ENCODE assay signal across 9 cellular contexts in the genomic region with DNA sequence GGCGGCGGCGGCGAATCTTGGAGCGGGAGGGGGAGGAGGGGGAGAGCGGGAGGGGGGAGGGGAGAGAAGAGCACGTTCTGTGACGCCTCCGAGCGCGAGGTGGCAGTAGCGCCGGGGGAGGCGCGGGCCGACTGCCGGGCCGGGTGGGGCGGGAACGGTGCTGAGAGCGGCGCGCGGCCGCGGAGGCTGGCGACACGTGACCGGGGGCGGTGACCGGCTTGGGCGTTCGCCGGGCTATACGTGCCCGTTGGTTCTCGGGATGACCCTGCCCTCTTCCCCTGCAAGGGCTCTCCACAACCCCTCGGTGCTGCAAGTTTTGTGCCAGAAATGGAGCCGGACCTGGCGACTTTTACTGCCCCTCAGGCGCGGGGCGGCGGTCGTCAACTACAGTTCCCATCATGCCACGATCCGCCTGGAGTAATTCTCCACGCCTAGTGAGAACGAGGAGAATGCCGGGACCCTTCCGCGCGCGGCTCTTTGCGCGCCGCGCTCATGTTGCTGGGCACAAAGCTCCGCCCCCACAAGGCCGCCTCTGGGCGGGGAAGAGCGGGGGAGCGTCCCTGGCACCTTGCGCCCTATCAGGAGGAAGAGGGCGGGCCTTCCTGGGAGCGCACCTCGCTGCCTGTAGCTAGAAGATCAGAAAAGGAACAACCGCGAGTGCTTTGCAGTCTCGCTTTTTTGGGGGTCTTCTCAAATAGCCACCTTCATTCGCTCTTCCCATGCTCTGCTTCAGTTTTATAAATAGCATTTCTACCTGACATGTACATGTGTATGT. TPM values are rescaled to one million over a fixed set of nuclear protein-coding genes. Genes with fewer than 3 reads are reported as not detected.
DNase-seq lines count a peak whose midpoint lies in the region; ATAC-seq, FAIRE-seq and TF ChIP-seq lines count a peak whose summit lies in the region.
"Had no signal": no experiment of that assay in that cellular context is flagged by ENCODE, and none has a peak within 500 bp of the region (broad histone marks: within the 10 kb centered on the region; RNA-seq: fewer than 3 reads in every experiment).

A gene with protein sequence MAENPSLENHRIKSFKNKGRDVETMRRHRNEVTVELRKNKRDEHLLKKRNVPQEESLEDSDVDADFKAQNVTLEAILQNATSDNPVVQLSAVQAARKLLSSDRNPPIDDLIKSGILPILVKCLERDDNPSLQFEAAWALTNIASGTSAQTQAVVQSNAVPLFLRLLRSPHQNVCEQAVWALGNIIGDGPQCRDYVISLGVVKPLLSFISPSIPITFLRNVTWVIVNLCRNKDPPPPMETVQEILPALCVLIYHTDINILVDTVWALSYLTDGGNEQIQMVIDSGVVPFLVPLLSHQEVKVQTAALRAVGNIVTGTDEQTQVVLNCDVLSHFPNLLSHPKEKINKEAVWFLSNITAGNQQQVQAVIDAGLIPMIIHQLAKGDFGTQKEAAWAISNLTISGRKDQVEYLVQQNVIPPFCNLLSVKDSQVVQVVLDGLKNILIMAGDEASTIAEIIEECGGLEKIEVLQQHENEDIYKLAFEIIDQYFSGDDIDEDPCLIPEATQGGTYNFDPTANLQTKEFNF (minus strand): TSS at position 133 of the 775 bp plus-strand sequence. CDS start 176 bp downstream, outside the sequence.

- in situ Hi-C loops in mammary epithelial cell (cut with MboI; ENCODE audit: low sequenced_read_pairs in 2 of 2): no loop called here

- H2AFZ ChIP-seq in mammary epithelial cell (ENCODE audit: low read depth, low read length): peak within 1 kb of the TSS; percentile 91

- H3K27me3 ChIP-seq in WERI-Rb-1 (ENCODE audit: insufficient read depth, low read depth, severe bottlenecking) (no peaks in the 10 kb centered on the region), mammary epithelial cell (ENCODE audit: insufficient read depth, low read length) (no peaks in the 10 kb centered on the region), iPS-20b (ENCODE audit: insufficient read depth, low read length) (no peaks in the 10 kb centered on the region), small intestine (ENCODE audit: control insufficient read depth in 2 of 2, insufficient read depth in 2 of 2, low read length in 2 of 2) (no peaks in the 10 kb centered on the region)

- dilution Hi-C loops in mammary epithelial cell (cut with HindIII; ENCODE audit: low sequenced_read_pairs): no loop called here

- H3K9ac ChIP-seq in mammary epithelial cell (ENCODE audit: insufficient read depth, low read length) (peak within 1 kb of the TSS; percentile 81), iPS-20b (ENCODE audit: low read depth, low read length) (peak within 1 kb of the TSS; percentile 83)

- CTCF ChIA-PET in mammary epithelial cell (lab: Charles Lee; ENCODE audit: low non-redundant PET): interaction anchor here (0.6 to 0.9 kb wide), 3 partner anchors 144 to 802 kb away, joined by 3 to 16 read pairs (median 3); a partner anchor contains a TSS

- H4K20me1 ChIP-seq in mammary epithelial cell (ENCODE audit: insufficient read depth, low read length): no peaks in the 10 kb centered on the region

- FAIRE-seq in small intestine (lab: Jason Lieb, UNC): no peak
- FAIRE-seq: islet of Langerhans had no signal

- peaks cover 43% of the 10 kb centered on the region for H3K79me2 ChIP-seq in mammary epithelial cell (ENCODE audit: insufficient read depth, low read length)

- intact Hi-C loops in mammary epithelial cell (cut with micrococcal nuclease): loop anchor here (1.0 to 2.0 kb wide), 3 partner anchors 56 to 144 kb away; a partner anchor contains a TSS

- H3K27ac ChIP-seq in WERI-Rb-1 (peak within 1 kb of the TSS; percentile 88), mammary epithelial cell (ENCODE audit: insufficient read depth, low read depth, low read length) (peak within 1 kb of the TSS; percentile 86), iPS-20b (ENCODE audit: low read length) (peak within 1 kb of the TSS; percentile 37), small intestine (ENCODE audit: low read depth in 1 of 2, low read length in 1 of 2) (peak within 1 kb of the TSS; percentile 94 to 96)

- no peaks in the 10 kb centered on the region for H3K36me3 ChIP-seq in WERI-Rb-1
- H3K36me3 ChIP-seq in mammary epithelial cell (ENCODE audit: insufficient read depth, low read length): no peaks in the 10 kb centered on the region
- H3K36me3 ChIP-seq in iPS-20b (ENCODE audit: insufficient read depth, low read depth, low read length): no peaks in the 10 kb centered on the region
- no peaks in the 10 kb centered on the region for H3K36me3 ChIP-seq in small intestine (ENCODE audit: control insufficient read depth in 2 of 2, insufficient read depth in 2 of 2, low read length in 2 of 2)

- peak within 1 kb of the TSS; percentile 84 for H3K4me2 ChIP-seq in mammary epithelial cell (ENCODE audit: insufficient read depth, low read depth, low read length)

- TF ChIP-seq CTCF in WERI-Rb-1 (IDR thresholded peaks at IDR 0.05; ENCODE audit: low read depth, low read length) (no peak; the same call in 1 of the 2 replicates), mammary epithelial cell (conservative IDR thresholded peaks at IDR 0.05 in 1 of 2, IDR thresholded peaks at IDR 0.05 in 1 of 2; ENCODE audit: extremely low read depth in 1 of 2, insufficient read depth in 1 of 2, low read depth in 1 of 2, low read length in 2 of 2) (no peak)

- peak within 1 kb of the TSS; percentile 75 for H3K4me3 ChIP-seq in WERI-Rb-1 (ENCODE audit: low read depth, low read length)
- H3K4me3 ChIP-seq in mammary epithelial cell (replicated peaks in 1 of 3; ENCODE audit: insufficient read depth in 1 of 3, low read depth in 2 of 3, low read length in 3 of 3): peak within 1 kb of the TSS; percentile 62 to 79 (median 70)
- peak within 1 kb of the TSS; percentile 96 for H3K4me3 ChIP-seq in iPS-20b (ENCODE audit: low read length)
- H3K4me3 ChIP-seq in small intestine (ENCODE audit: low read depth in 1 of 2, low read length in 2 of 2): peak within 1 kb of the TSS; percentile 78 to 86

- peaks cover 10% of the 10 kb centered on the region for H3K4me1 ChIP-seq in mammary epithelial cell (ENCODE audit: insufficient read depth, low read length)
- H3K4me1 ChIP-seq in iPS-20b (ENCODE audit: insufficient read depth, low read length): peaks cover 21% of the 10 kb centered on the region
- peaks cover 0 to 7% of the 10 kb centered on the region in 2 donors for H3K4me1 ChIP-seq in small intestine (ENCODE audit: control insufficient read depth in 2 of 2, insufficient read depth in 1 of 2, low read depth in 1 of 2, low read length in 1 of 2)

- 0% methylated on average over 9 of the region's 71 CpGs for WGBS in mammary epithelial cell (ENCODE audit: low coverage, missing lambda C conversion rate)
- 0 to 1% (median 0%) methylated on average over 47 to 71 of the region's 71 CpGs for WGBS in small intestine, 3 donors

- H3K9me3 ChIP-seq in WERI-Rb-1 (ENCODE audit: severe bottlenecking): no peaks in the 10 kb centered on the region
- no peaks in the 10 kb centered on the region for H3K9me3 ChIP-seq in mammary epithelial cell (replicated peaks; ENCODE audit: insufficient read depth, low read length)
- H3K9me3 ChIP-seq in iPS-20b (ENCODE audit: insufficient read depth, low read depth, low read length): no peaks in the 10 kb centered on the region
- H3K9me3 ChIP-seq in small intestine (ENCODE audit: control insufficient read depth, low read depth): no peaks in the 10 kb centered on the region

- DNase-seq in AG08396 (ENCODE audit: low spot score): peak; percentile 96
- peak; percentile 96 for DNase-seq in NCI-H2227 (lab: John Stamatoyannopoulos, UW; ENCODE audit: unreplicated experiment)
- peak; percentile 90 for DNase-seq in WERI-Rb-1
- peak; percentile 95 for DNase-seq in mammary epithelial cell
- peak; percentile 97 for DNase-seq in small intestine

- ATAC-seq in GM18907 (IDR thresholded peaks at IDR 0.05; ENCODE audit: unreplicated experiment) (peak; percentile 89), HG03159 (IDR thresholded peaks at IDR 0.05; ENCODE audit: unreplicated experiment) (peak; percentile 87)

- BruUV-seq in mammary epithelial cell (replicated peaks; lab: Mats Ljungman, UMichigan): no TSS peak

RNA-seq across cellular contexts. Expression of the gene that starts here (rescaled TPM):
- 10 to 100 TPM; 35.5 to 37.7 TPM for total RNA-seq in mammary epithelial cell
- 29.5 TPM for polyA plus RNA-seq in mammary epithelial cell
- 45.0 TPM for polyA minus RNA-seq in mammary epithelial cell
- polyA plus RNA-seq in small intestine: 10 to 100 TPM; 14.3 to 15.2 (median 14.9) TPM

Comparison
In these comparisons a context has a peak if more than half of its experiments do, and no peak if none do; other contexts are left out.
1. Peak in every context shown above with its lines: DNase-seq, ATAC-seq, H3K4me3 ChIP-seq and H3K27ac ChIP-seq.
2. H3K27ac ChIP-seq: peak in every context shown above with its lines; median percentile 95 in small intestine; 88 in WERI-Rb-1; 86 in mammary epithelial cell; 37 in iPS-20b.